ENCODE assay signal across 8 cellular contexts in the genomic region with DNA sequence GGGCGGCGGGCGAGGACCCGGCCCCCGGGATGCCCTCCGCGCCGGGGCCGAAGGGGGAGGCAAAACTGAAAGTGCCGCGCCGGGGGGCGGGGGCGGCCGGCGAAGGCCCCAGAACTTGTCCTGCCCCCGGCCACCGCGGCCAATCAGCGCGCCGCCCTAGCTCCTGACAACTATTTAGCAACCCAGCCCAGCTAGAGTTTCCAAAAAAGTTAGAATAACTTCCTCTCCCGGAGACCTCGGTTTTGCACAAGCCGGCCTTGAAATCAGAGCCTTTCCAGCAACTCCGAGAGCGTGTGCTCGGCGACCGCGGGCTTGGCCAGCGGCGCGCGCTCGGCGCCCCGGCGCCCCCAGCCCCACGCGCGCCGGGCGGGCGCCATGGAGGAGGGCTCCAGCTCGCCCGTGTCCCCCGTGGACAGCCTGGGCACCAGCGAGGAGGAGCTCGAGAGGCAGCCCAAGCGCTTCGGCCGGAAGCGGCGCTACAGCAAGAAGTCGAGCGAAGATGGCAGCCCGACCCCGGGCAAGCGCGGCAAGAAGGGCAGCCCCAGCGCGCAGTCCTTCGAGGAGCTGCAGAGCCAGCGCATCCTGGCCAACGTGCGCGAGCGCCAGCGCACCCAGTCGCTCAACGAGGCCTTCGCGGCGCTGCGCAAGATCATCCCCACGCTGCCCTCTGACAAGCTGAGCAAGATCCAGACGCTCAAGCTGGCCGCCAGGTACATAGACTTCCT. TPM values are rescaled to one million over a fixed set of nuclear protein-coding genes. Genes with fewer than 3 reads are reported as not detected.
A peak's percentile ranks its signal among the peaks of the same experiment; 100 is the strongest.
DNase-seq lines count a peak whose midpoint lies in the region; ATAC-seq, FAIRE-seq and TF ChIP-seq lines count a peak whose summit lies in the region.

Gene TWIST2, plus strand, starts transcription at position 245 of the 725 bp plus-strand sequence. Its CDS starts 131 bp downstream, at position 376.

- intact Hi-C loops in CD8-positive, alpha-beta T cell (cut with DNase I, micrococcal nuclease): no loop called here
- intact Hi-C loops in ovary (cut with DNase I): loop anchor here in 1 of 4 donors (5.0 kb wide), 1 partner anchor 124 kb away; no protein-coding TSS in a partner anchor

- H3K4me1 ChIP-seq in CD8-positive, alpha-beta T cell (ENCODE audit: insufficient read depth, low read length): peaks cover 3% of the 10 kb centered on the region
- H3K4me1 ChIP-seq in ovary (ENCODE audit: insufficient read depth): peaks cover 7% of the 10 kb centered on the region

- no peak within 1 kb of the TSS for H3K4me3 Mint-ChIP-seq in CD8-positive, alpha-beta T cell

- FAIRE-seq in frontal cortex (lab: Jason Lieb, UNC): no peak

- H3K9me3 Mint-ChIP-seq in CD8-positive, alpha-beta T cell: no peaks in the 10 kb centered on the region

- CTCF ChIA-PET in CD8-positive, alpha-beta T cell (lab: Charles Lee): no interaction called here

- DNase-seq in CD8-positive, alpha-beta T cell: no peak
- peak; percentile 95 for DNase-seq in RPMI7951 (ENCODE audit: low read depth)
- DNase-seq in frontal cortex (ENCODE audit: low spot score in 2 of 2): peak; percentile 49 to 63
- peak; percentile 84 to 92 (median 88) for DNase-seq in ovary
- no peak for DNase-seq in NCI-H2081 treated with DMSO at 0.1 percent for 48 hours (lab: John Stamatoyannopoulos, UW)
- no peak for DNase-seq in OCI-M2 (lab: John Stamatoyannopoulos, UW; ENCODE audit: unreplicated experiment)

- H3K36me3 Mint-ChIP-seq in CD8-positive, alpha-beta T cell: no peaks in the 10 kb centered on the region

- TF ChIP-seq POLR2A in ovary (IDR thresholded peaks at IDR 0.05): peak; percentile 56

- H3K4me3 ChIP-seq in CD8-positive, alpha-beta T cell (ENCODE audit: low read depth, low read length): peak within 1 kb of the TSS; percentile 11
- H3K4me3 ChIP-seq in ovary: peak within 1 kb of the TSS; percentile 63

- no peak within 1 kb of the TSS for H3K27ac ChIP-seq in CD8-positive, alpha-beta T cell (ENCODE audit: low read depth, low read length)
- peak within 1 kb of the TSS; percentile 80 to 90 for H3K27ac ChIP-seq in ovary

- POLR2A ChIA-PET in CD8-positive, alpha-beta T cell (lab: Charles Lee): no interaction called here

- no peaks in the 10 kb centered on the region for H3K36me3 ChIP-seq in CD8-positive, alpha-beta T cell (ENCODE audit: insufficient read depth, low read length)
- H3K36me3 ChIP-seq in ovary: no peaks in the 10 kb centered on the region

- no peak for ATAC-seq in CD8-positive, alpha-beta T cell
- no peak for ATAC-seq in GM18502 (IDR thresholded peaks at IDR 0.05; ENCODE audit: poor library complexity, unreplicated experiment)
- no peak for ATAC-seq in HG03457 (IDR thresholded peaks at IDR 0.05; ENCODE audit: unreplicated experiment)

- no peak for TF ChIP-seq EP300 in ovary (IDR thresholded peaks at IDR 0.05)

- peaks cover 44% of the 10 kb centered on the region for H3K27me3 Mint-ChIP-seq in CD8-positive, alpha-beta T cell (ENCODE audit: low read depth)

- no peaks in the 10 kb centered on the region for H3K9me3 ChIP-seq in CD8-positive, alpha-beta T cell (ENCODE audit: low read length)
- no peaks in the 10 kb centered on the region for H3K9me3 ChIP-seq in ovary

- WGBS in ovary, 3 donors: 1 to 2% (median 1%) methylated on average over 50 to 79 of the region's 79 CpGs

- H3K27ac Mint-ChIP-seq in CD8-positive, alpha-beta T cell: no peak within 1 kb of the TSS

- H3K4me1 Mint-ChIP-seq in CD8-positive, alpha-beta T cell (ENCODE audit: low read depth): no peaks in the 10 kb centered on the region

- no peak for TF ChIP-seq CTCF in CD8-positive, alpha-beta T cell (IDR thresholded peaks at IDR 0.05)
- peak in 2 of 3 donors; percentile 17 to 42 for TF ChIP-seq CTCF in ovary (IDR thresholded peaks at IDR 0.05)

- H3K27me3 ChIP-seq in CD8-positive, alpha-beta T cell (ENCODE audit: insufficient read depth, low read length): peaks cover 6% of the 10 kb centered on the region
- no peaks in the 10 kb centered on the region for H3K27me3 ChIP-seq in ovary

RNA-seq across cellular contexts. Expression of gene TWIST2, which starts in this region (rescaled TPM):
- not detected for total RNA-seq in CD8-positive, alpha-beta T cell
- 94.9 and 102 TPM in 2 replicates for total RNA-seq in RPMI7951 (2014; rRNA removed; shearing (Covaris generic))
- total RNA-seq in frontal cortex (not detected), ovary (100 to 1,000 TPM in 1 of 7 donors, 10 to 100 TPM in 6; 17.8 to 104 (median 40.7) TPM)
- 10 to 100 TPM; 14.2 to 32.7 TPM for polyA plus RNA-seq in ovary

Comparison
In these comparisons a context has a peak if more than half of its experiments do, and no peak if none do; other contexts are left out.
1. RNA of gene TWIST2 (total RNA-seq): 94.9 to 102 TPM in RPMI7951 and 17.8 to 104 TPM in ovary; not detected in CD8-positive, alpha-beta T cell and not detected in frontal cortex (single experiment); every median in the first group is over 10 times any median in the second.
2. Peak in DNase-seq in frontal cortex; RNA of the gene not detected or under 1 TPM.
3. DNase-seq: peak in RPMI7951 (single experiment) and ovary (5 of 5); none in CD8-positive, alpha-beta T cell (0 of 7), NCI-H2081 treated with DMSO at 0.1 percent for 48 hours (single experiment) and OCI-M2 (single experiment).